26 cellular contexts compared by ENCODE assay signal in the genomic region with DNA sequence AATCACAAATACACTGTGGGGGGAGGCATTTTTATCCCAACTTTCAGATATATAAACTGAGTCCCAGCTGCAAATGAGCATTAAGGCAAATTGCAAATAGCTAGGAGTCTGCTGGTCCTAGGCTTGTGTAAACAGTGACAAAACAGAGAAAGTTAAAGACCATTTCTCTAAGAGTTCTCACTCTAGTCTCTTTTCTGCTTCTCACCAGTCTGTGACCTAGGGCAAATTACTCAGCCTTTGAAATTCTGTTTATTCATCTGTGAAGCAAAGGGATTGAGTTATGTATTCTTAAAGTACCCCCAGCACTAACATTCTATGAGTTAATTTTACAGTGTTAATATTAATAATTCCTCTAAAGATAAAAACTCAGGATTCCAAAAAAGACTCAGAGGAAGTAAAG.
DNase-seq lines count a peak whose midpoint lies in the region; ATAC-seq, FAIRE-seq and TF ChIP-seq lines count a peak whose summit lies in the region.
"Had no signal": no experiment of that assay in that cellular context is flagged by ENCODE, and none has a peak within 500 bp of the region (broad histone marks: within the 10 kb centered on the region; RNA-seq: fewer than 3 reads in every experiment).

No MANE protein-coding gene starts in this region.

- TF ChIP-seq POLR2A in sigmoid colon (IDR thresholded peaks at IDR 0.05), result no peak

- FAIRE-seq in astrocyte (lab: Jason Lieb, UNC), result no peak
- FAIRE-seq: G401.6, GM18507, H54, HepG2 had no signal

- H3K27ac Mint-ChIP-seq in astrocyte (ENCODE audit: unreplicated experiment), result no peak overlapping the region
- H3K27ac Mint-ChIP-seq: CD4-positive, alpha-beta T cell had no signal

- intact Hi-C loops in sigmoid colon (cut with DNase I), result no loop called here

- TF ChIP-seq CTCF in astrocyte (IDR thresholded peaks at IDR 0.05; ENCODE audit: insufficient read depth, low read depth, low read length) (no peak), sigmoid colon (IDR thresholded peaks at IDR 0.05) (no peak)

- ATAC-seq in GM21381 (IDR thresholded peaks at IDR 0.05; ENCODE audit: unreplicated experiment) (no peak), GM19463 (IDR thresholded peaks at IDR 0.05; ENCODE audit: unreplicated experiment) (no peak)
- ATAC-seq: HepG2 had no signal

- no peak overlapping the region for H2AFZ ChIP-seq in astrocyte (ENCODE audit: low read depth, low read length)

- peak overlapping the region; percentile 12 for H3K4me2 ChIP-seq in astrocyte (ENCODE audit: low read length)
- H3K4me2 ChIP-seq: BLaER1 had no signal

- H3K4me3 ChIP-seq in astrocyte (ENCODE audit: insufficient read depth, low read depth, low read length), result no peak overlapping the region
- no peak overlapping the region for H3K4me3 ChIP-seq in sigmoid colon
- H3K4me3 ChIP-seq: BLaER1, Peyer's patch, SJSA1 had no signal

- no peaks in the 10 kb centered on the region for H3K79me2 ChIP-seq in astrocyte (ENCODE audit: insufficient read depth, low read length)

- no peaks in the 10 kb centered on the region for H4K20me1 ChIP-seq in astrocyte (ENCODE audit: insufficient read depth, low read length)
- H4K20me1 ChIP-seq: BLaER1 had no signal

- H3K27me3 Mint-ChIP-seq in astrocyte (ENCODE audit: low read depth, unreplicated experiment), result no peaks in the 10 kb centered on the region
- H3K27me3 Mint-ChIP-seq: CD4-positive, alpha-beta T cell had no signal

- H3K4me1 ChIP-seq in astrocyte (ENCODE audit: insufficient read depth, low read length) (peaks cover 16% of the 10 kb centered on the region), sigmoid colon (peaks cover 0 to 17% (median 3%) of the 10 kb centered on the region in 4 donors)
- H3K4me1 ChIP-seq: Peyer's patch had no signal

- no peak overlapping the region for H3K9ac ChIP-seq in astrocyte (ENCODE audit: low read length)
- H3K9ac ChIP-seq: BLaER1 had no signal

- H3K27me3 ChIP-seq in astrocyte (ENCODE audit: insufficient read depth, low read length), result no peaks in the 10 kb centered on the region
- H3K27me3 ChIP-seq in sigmoid colon, result no peaks in the 10 kb centered on the region
- H3K27me3 ChIP-seq: BLaER1, Peyer's patch, SJSA1 had no signal

- DNase-seq in HCEC 1CT (peak; percentile 29), astrocyte (ENCODE audit: low read depth) (peak; percentile 14), iris pigment epithelial cell (ENCODE audit: low read depth) (peak; percentile 69), sigmoid colon (no peak), anterior cingulate cortex (lab: John Stamatoyannopoulos, UW) (no peak)
- DNase-seq: CD4-positive, alpha-beta T cell; COR-L47; DMS79 treated with DMSO at 0.1 percent for 48 hours; KBM-7; NCI-H1092 treated with DMSO at 0.1 percent for 48 hours; NCI-H1436 treated with DMSO at 0.1 percent for 48 hours; NCI-H1930; NCI-H2227 treated with DMSO at 0.1 percent for 48 hours; NCI-H510A treated with DMSO at 0.1 percent for 48 hours; NCI-H748 treated with DMSO at 0.1 percent for 48 hours; NK-92 treated with Interleukin-12 subunit alpha and Interleukin-12 subunit beta, amount 100 ng/mL, for 24 hours; Peyer's patch had no signal

- TF ChIP-seq EP300 in sigmoid colon (IDR thresholded peaks at IDR 0.05), result no peak

- H3K36me3 ChIP-seq in astrocyte (ENCODE audit: insufficient read depth, low read length) (no peaks in the 10 kb centered on the region), sigmoid colon (no peaks in the 10 kb centered on the region)
- H3K36me3 ChIP-seq: BLaER1, Peyer's patch, SJSA1 had no signal

- H3K36me3 Mint-ChIP-seq in astrocyte (ENCODE audit: low read depth, unreplicated experiment), result no peaks in the 10 kb centered on the region

- peaks cover 3% of the 10 kb centered on the region for H3K9me3 Mint-ChIP-seq in astrocyte (ENCODE audit: unreplicated experiment)

- no peaks in the 10 kb centered on the region for H3K9me3 ChIP-seq in astrocyte (ENCODE audit: insufficient read depth, low read depth, low read length)
- H3K9me3 ChIP-seq in sigmoid colon, result no peaks in the 10 kb centered on the region
- H3K9me3 ChIP-seq: BLaER1, Peyer's patch, SJSA1 had no signal

- peaks cover 15% of the 10 kb centered on the region for H3K4me1 Mint-ChIP-seq in astrocyte (ENCODE audit: low read depth, unreplicated experiment)

- H3K27ac ChIP-seq in astrocyte (ENCODE audit: low read depth, low read length) (no peak overlapping the region), sigmoid colon (no peak overlapping the region)
- H3K27ac ChIP-seq: BLaER1, HL-60, Peyer's patch, SJSA1 had no signal

- H3K4me3 Mint-ChIP-seq in astrocyte (ENCODE audit: unreplicated experiment), result no peak overlapping the region
- H3K4me3 Mint-ChIP-seq: CD4-positive, alpha-beta T cell had no signal

Comparison
In these comparisons a context has a peak if more than half of its experiments do, and no peak if none do; other contexts are left out.
1. DNase-seq: peak in HCEC 1CT (single experiment), astrocyte (single experiment) and iris pigment epithelial cell (single experiment); none in sigmoid colon (single experiment) and anterior cingulate cortex (0 of 58).